Comparison of ENCODE assay signal across 13 cellular contexts in genomic region chr16:57023541-57024249, GRCh38. TPM values are rescaled to one million over a fixed set of nuclear protein-coding genes. Genes with fewer than 3 reads are reported as not detected.
DNase-seq lines count a peak whose midpoint lies in the region; ATAC-seq and TF ChIP-seq lines count a peak whose summit lies in the region.
"Had no signal": no experiment of that assay in that cellular context is flagged by ENCODE, and none has a peak within 500 bp of the region (broad histone marks: within the 10 kb centered on the region; RNA-seq: fewer than 3 reads in every experiment).

No MANE protein-coding gene starts in this region.

- peaks cover 12 to 30% (median 15%) of the 10 kb centered on the region in 3 donors for H3K4me1 Mint-ChIP-seq in IgD-negative memory B cell

- TF ChIP-seq POLR2A in body of pancreas (IDR thresholded peaks at IDR 0.05): no peak

- H3K4me1 ChIP-seq in body of pancreas: no peaks in the 10 kb centered on the region
- H3K4me1 ChIP-seq: right atrium auricular region had no signal

- TF ChIP-seq CTCF in WERI-Rb-1 (IDR thresholded peaks at IDR 0.05; ENCODE audit: low read depth, low read length) (no peak), body of pancreas (IDR thresholded peaks at IDR 0.05) (no peak)

- ATAC-seq in HG03097 (IDR thresholded peaks at IDR 0.05; ENCODE audit: low FRiP score, unreplicated experiment): no peak
- no peak for ATAC-seq in HG03378 (IDR thresholded peaks at IDR 0.05; ENCODE audit: unreplicated experiment)
- ATAC-seq in body of pancreas: no peak

- H3K27me3 ChIP-seq in WERI-Rb-1 (ENCODE audit: insufficient read depth, low read depth, severe bottlenecking) (no peaks in the 10 kb centered on the region), body of pancreas (no peaks in the 10 kb centered on the region)
- H3K27me3 ChIP-seq: cardiac muscle cell, right atrium auricular region had no signal

- no peaks in the 10 kb centered on the region for H3K9me3 ChIP-seq in WERI-Rb-1 (ENCODE audit: severe bottlenecking)
- no peaks in the 10 kb centered on the region for H3K9me3 ChIP-seq in body of pancreas
- H3K9me3 ChIP-seq: right atrium auricular region had no signal

- H3K27ac ChIP-seq in WERI-Rb-1 (no peak overlapping the region), body of pancreas (no peak overlapping the region)
- H3K27ac ChIP-seq: cardiac muscle cell, right atrium auricular region had no signal

- H3K36me3 ChIP-seq in WERI-Rb-1: no peaks in the 10 kb centered on the region
- no peaks in the 10 kb centered on the region for H3K36me3 ChIP-seq in body of pancreas (replicated peaks in 1 of 2; ENCODE audit: insufficient read depth in 1 of 2, low read depth in 2 of 2)
- H3K36me3 ChIP-seq: cardiac muscle cell had no signal

- no peaks in the 10 kb centered on the region for H3K9me3 Mint-ChIP-seq in IgD-negative memory B cell

- no peaks in the 10 kb centered on the region for H3K27me3 Mint-ChIP-seq in IgD-negative memory B cell

- intact Hi-C loops in body of pancreas (cut with DNase I): no loop called here

- peak overlapping the region in 1 of 4 donors; percentile 74 for H3K4me3 Mint-ChIP-seq in IgD-negative memory B cell

- H3K27ac Mint-ChIP-seq in IgD-negative memory B cell: peak overlapping the region in 2 of 3 donors; percentile 25 to 67

- H3K36me3 Mint-ChIP-seq in IgD-negative memory B cell: peaks cover 12% of the 10 kb centered on the region

- WGBS in body of pancreas, 2 donors: 90 to 92% methylated on average over 5 to 8 of the region's 8 CpGs

- H3K4me3 ChIP-seq in WERI-Rb-1 (ENCODE audit: low read depth, low read length) (no peak overlapping the region), body of pancreas (no peak overlapping the region)
- H3K4me3 ChIP-seq: cardiac muscle cell, right atrium auricular region had no signal

- peak; percentile 80 for DNase-seq in activated CD8-positive, alpha-beta memory T cell treated with anti-CD3 and anti-CD28 coated beads, Interleukin-2, amount 50 U/mL, for 48 hours
- DNase-seq in effector CD8-positive, alpha-beta T cell (lab: John Stamatoyannopoulos, UW): peak; percentile 66
- DNase-seq in stimulated activated CD8-positive, alpha-beta memory T cell treated with anti-CD3 and anti-CD28 coated beads, Interleukin-12 subunit alpha, Interleukin-12 subunit beta, amount 100 ng/mL, for 1 hour (ENCODE audit: low read depth): peak; percentile 55
- no peak for DNase-seq in WERI-Rb-1
- no peak for DNase-seq in body of pancreas
- DNase-seq: foreskin melanocyte, mammary epithelial cell, NCI-H524 had no signal

RNA-seq across cellular contexts. Expression of gene NLRC5, which starts 34.3 kb away (rescaled TPM):
- 134 TPM for polyA plus RNA-seq in IgD-negative memory B cell
- 10 to 100 TPM in 1 of 2 donors, 1 to 10 TPM in 1; 8.3 to 23.4 TPM for total RNA-seq in body of pancreas
- total RNA-seq: cardiac muscle cell had no signal
- polyA plus RNA-seq: cardiac muscle cell had no signal

Comparison
In these comparisons a context has a peak if more than half of its experiments do, and no peak if none do; other contexts are left out.
1. DNase-seq: peak in activated CD8-positive, alpha-beta memory T cell treated with anti-CD3 and anti-CD28 coated beads, Interleukin-2, amount 50 U/mL, for 48 hours (single experiment), effector CD8-positive, alpha-beta T cell (single experiment) and stimulated activated CD8-positive, alpha-beta memory T cell treated with anti-CD3 and anti-CD28 coated beads, Interleukin-12 subunit alpha, Interleukin-12 subunit beta, amount 100 ng/mL, for 1 hour (single experiment); none in WERI-Rb-1 (single experiment) and body of pancreas (0 of 4).